10 cellular contexts compared by ENCODE assay signal in the genomic region with DNA sequence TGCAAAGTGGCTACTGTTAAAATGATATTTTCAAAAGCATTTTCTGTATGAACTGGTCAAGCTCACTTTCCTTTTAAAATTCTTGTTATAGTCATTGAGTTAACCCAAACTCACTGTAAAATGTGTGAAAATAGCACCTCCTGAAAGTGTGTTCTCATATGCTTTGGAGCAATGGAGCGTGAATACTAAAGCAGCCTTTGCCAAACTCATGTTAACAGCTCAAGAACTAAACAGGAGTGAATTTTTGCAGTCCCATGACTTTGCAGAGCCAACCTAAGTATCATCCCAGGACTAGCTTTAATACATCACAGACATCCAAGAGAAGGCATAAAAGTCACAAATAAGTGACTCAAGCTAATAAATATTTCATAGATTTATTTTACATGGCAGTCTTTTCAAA. TPM values are rescaled to one million over a fixed set of nuclear protein-coding genes. Genes with fewer than 3 reads are reported as not detected.
DNase-seq lines count a peak whose midpoint lies in the region; ATAC-seq, FAIRE-seq and TF ChIP-seq lines count a peak whose summit lies in the region.
"Had no signal": no experiment of that assay in that cellular context is flagged by ENCODE, and none has a peak within 500 bp of the region (broad histone marks: within the 10 kb centered on the region; RNA-seq: fewer than 3 reads in every experiment).

No MANE protein-coding gene starts in this region.

- H3K36me3 Mint-ChIP-seq in endodermal cell (ENCODE audit: low read depth): no peaks in the 10 kb centered on the region

- in situ Hi-C loops in HepG2 (cut with HindIII; ENCODE audit: extremely low pct_ligation_motif_present, low pct_unique_long_range_greater_than_20kb): no loop called here

- TF ChIP-seq EP300 in HepG2 (IDR thresholded peaks at IDR 0.05; ENCODE audit: low read depth in 2 of 2, low read length in 2 of 2): no peak
- TF ChIP-seq EP300 in HepG2 (CRISPR knock-in tag; IDR thresholded peaks at IDR 0.05; ENCODE audit: borderline replicate concordance): no peak

- H3K9ac ChIP-seq in HepG2 (ENCODE audit: insufficient read depth, low read depth, low read length) (no peak overlapping the region), endodermal cell (ENCODE audit: extremely low read depth, low read length, poor library complexity, severe bottlenecking) (peak overlapping the region; percentile 76)

- FAIRE-seq in HepG2 (lab: Jason Lieb, UNC): no peak

- peak overlapping the region; percentile 67; the same call in 1 of the 2 replicates for H3K4me2 ChIP-seq in HepG2 (ENCODE audit: low read depth, low read length)

- TF ChIP-seq POLR2A in HepG2 (IDR thresholded peaks at IDR 0.05; ENCODE audit: insufficient read depth in 1 of 2, low read depth in 2 of 2, low read length in 2 of 2) (no peak), right lobe of liver (IDR thresholded peaks at IDR 0.05) (no peak)

- no peaks in the 10 kb centered on the region for H3K27me3 Mint-ChIP-seq in endodermal cell (ENCODE audit: insufficient read depth)

- H3K9me3 Mint-ChIP-seq in endodermal cell: no peaks in the 10 kb centered on the region

- H3K27ac ChIP-seq in HepG2 (ENCODE audit: extremely low read length, insufficient read depth, low read length) (no peak overlapping the region), right lobe of liver (no peak overlapping the region), endodermal cell (ENCODE audit: low read depth, low read length) (no peak overlapping the region), upper lobe of right lung (no peak overlapping the region)

- POLR2A ChIA-PET in HepG2 (lab: Yijun Ruan, JAX): no interaction called here

- peaks cover 58% of the 10 kb centered on the region for H3K4me1 Mint-ChIP-seq in endodermal cell

- CTCF ChIA-PET in HepG2 (lab: Yijun Ruan, JAX; ENCODE audit: low intra/inter-chr PET ratio, low total read pairs): no interaction called here

- H3K27ac Mint-ChIP-seq in endodermal cell: no peak overlapping the region

- ATAC-seq in HepG2 (no peak), right lobe of liver (no peak), upper lobe of right lung (no peak), HG02981 (IDR thresholded peaks at IDR 0.05; ENCODE audit: unreplicated experiment) (no peak)

- H3K4me1 ChIP-seq in HepG2 (ENCODE audit: insufficient read depth, low read length): peaks cover 27% of the 10 kb centered on the region
- H3K4me1 ChIP-seq in right lobe of liver: no peaks in the 10 kb centered on the region
- no peaks in the 10 kb centered on the region for H3K4me1 ChIP-seq in endodermal cell (ENCODE audit: control insufficient read depth, insufficient read depth, low read length)
- H3K4me1 ChIP-seq in upper lobe of right lung: peaks cover 3% of the 10 kb centered on the region

- peak overlapping the region; percentile 97 for H3K4me3 Mint-ChIP-seq in endodermal cell

- no peaks in the 10 kb centered on the region for H3K36me3 ChIP-seq in HepG2 (replicated peaks in 1 of 2; ENCODE audit: control insufficient read depth in 1 of 2, insufficient read depth in 2 of 2, low read length in 2 of 2)
- no peaks in the 10 kb centered on the region for H3K36me3 ChIP-seq in right lobe of liver
- H3K36me3 ChIP-seq in endodermal cell (ENCODE audit: control insufficient read depth, insufficient read depth, low read length): no peaks in the 10 kb centered on the region
- H3K36me3 ChIP-seq in upper lobe of right lung: no peaks in the 10 kb centered on the region

- H3K9me3 ChIP-seq in HepG2 (ENCODE audit: low read length) (no peaks in the 10 kb centered on the region), right lobe of liver (no peaks in the 10 kb centered on the region), endodermal cell (ENCODE audit: control insufficient read depth, low read length) (no peaks in the 10 kb centered on the region), upper lobe of right lung (no peaks in the 10 kb centered on the region)

- intact Hi-C loops in HepG2 (cut with micrococcal nuclease; ENCODE audit: unreplicated experiment) (no loop called here), right lobe of liver (cut with DNase I) (no loop called here), upper lobe of right lung (cut with DNase I) (no loop called here)

- TF ChIP-seq CTCF in HepG2 (CRISPR knock-in tag; IDR thresholded peaks at IDR 0.05): no peak
- no peak for TF ChIP-seq CTCF in right lobe of liver (IDR thresholded peaks at IDR 0.05)
- TF ChIP-seq CTCF in endodermal cell (conservative IDR thresholded peaks at IDR 0.05): no peak
- TF ChIP-seq CTCF in upper lobe of right lung (IDR thresholded peaks at IDR 0.05): no peak

- no peak overlapping the region; a peak in 1 of 6 replicates for H3K4me3 ChIP-seq in HepG2 (replicated peaks in 1 of 3; ENCODE audit: insufficient read depth in 1 of 3, low read depth in 2 of 3, low read length in 3 of 3)
- no peak overlapping the region for H3K4me3 ChIP-seq in right lobe of liver
- H3K4me3 ChIP-seq in endodermal cell (ENCODE audit: low read length): peak overlapping the region; percentile 95
- H3K4me3 ChIP-seq in upper lobe of right lung: peak overlapping the region; percentile 64

- DNase-seq in HepG2 (ENCODE audit: low spot score): no peak
- DNase-seq in right lobe of liver: no peak
- peak; percentile 21 for DNase-seq in M059J (ENCODE audit: low read depth)
- DNase-seq in endodermal cell: no peak
- DNase-seq in upper lobe of right lung: no peak
- DNase-seq in NCI-H146 (lab: John Stamatoyannopoulos, UW): no peak
- no peak for DNase-seq in activated CD4-positive, CD25-positive, alpha-beta regulatory T cell treated with anti-CD3 and anti-CD28 coated beads, Interleukin-2, amount 50 U/mL, for 72 hours
- DNase-seq: hypothalamus, trophoblast cell had no signal

- no peaks in the 10 kb centered on the region for H4K20me1 ChIP-seq in HepG2 (ENCODE audit: insufficient read depth, low read length)

- H3K79me2 ChIP-seq in HepG2 (ENCODE audit: insufficient read depth, low read length): peaks cover 18% of the 10 kb centered on the region

- H2AFZ ChIP-seq in HepG2 (ENCODE audit: low read length): no peak overlapping the region

- 88% methylated on average over 1 of the region's 1 CpG for WGBS in HepG2 (ENCODE audit: low lambda C conversion rate)
- WGBS in right lobe of liver (ENCODE audit: insufficient coverage, low coverage, low lambda C conversion rate, missing lambda C conversion rate): 71% methylated on average over 1 of the region's 1 CpG
- WGBS in endodermal cell (ENCODE audit: insufficient coverage in 1 of 2, insufficient read length in 1 of 2), 2 experiments: 71% methylated on average over 1 of the region's 1 CpG; no CpG with 5 or more reads in 1 of the 2 experiments

- H3K27me3 ChIP-seq in HepG2 (ENCODE audit: control insufficient read depth in 1 of 2, insufficient read depth in 2 of 2, low read length in 2 of 2): no peaks in the 10 kb centered on the region
- no peaks in the 10 kb centered on the region for H3K27me3 ChIP-seq in right lobe of liver
- no peaks in the 10 kb centered on the region for H3K27me3 ChIP-seq in endodermal cell (ENCODE audit: control insufficient read depth, insufficient read depth, low read length, poor library complexity, severe bottlenecking)
- no peaks in the 10 kb centered on the region for H3K27me3 ChIP-seq in upper lobe of right lung

- TF ChIP-seq RAD21 in HepG2 (CRISPR knock-in tag; IDR thresholded peaks at IDR 0.05): no peak

- no TSS peak for BruUV-seq in HepG2 (replicated peaks; lab: Mats Ljungman, UMichigan)

RNA-seq across cellular contexts. Expression of a gene that starts 2.3 kb away (rescaled TPM):
- total RNA-seq in HepG2 (2016; rRNA removed; fragmentation: Illumina TruSeq; extraction: Trizol) (7.5 and 8.6 TPM in 2 replicates), right lobe of liver (1 to 10 TPM; 3.1 to 3.9 (median 3.4) TPM), endodermal cell (10 to 100 TPM; 26.8 to 62.2 TPM), upper lobe of right lung (6.1 TPM)
- total RNA-seq in HepG2 (2016; cell fraction: cytosol; rRNA removed; fragmentation: Illumina TruSeq; extraction: Trizol; ENCODE audit: low read depth): 1.1 and 1.5 TPM in 2 replicates
- 7.4 and 9.7 TPM in 2 replicates for total RNA-seq in HepG2 (2016; cell fraction: insoluble cytoplasmic fraction; rRNA removed; fragmentation: Illumina TruSeq; extraction: Trizol)
- total RNA-seq in HepG2 (2016; cell fraction: membrane; rRNA removed; fragmentation: Illumina TruSeq; extraction: Trizol): 3.4 and 4.0 TPM in 2 replicates
- total RNA-seq in HepG2 (2016; cell fraction: nucleus; rRNA removed; fragmentation: Illumina TruSeq; extraction: Trizol): 8.1 and 9.4 TPM in 2 replicates
- polyA plus RNA-seq in HepG2 (2011; rRNA removed): 1.8 and 3.1 TPM in 2 replicates
- 1.2 and 1.6 TPM in 2 replicates for polyA plus RNA-seq in HepG2 (2011; cell fraction: cytosol; rRNA removed)
- 1.7 and 2.0 TPM in 2 replicates for polyA plus RNA-seq in HepG2 (2011; cell fraction: nucleus; rRNA removed)
- polyA plus RNA-seq in HepG2 (2012): 1.7 and 2.6 TPM in 2 replicates
- 1.0 and 1.4 TPM in 2 replicates for polyA plus RNA-seq in HepG2 (2016; cell fraction: cytosol; fragmentation: Illumina TruSeq; extraction: Trizol; ENCODE audit: low read depth)
- polyA plus RNA-seq in HepG2 (2016; cell fraction: insoluble cytoplasmic fraction; fragmentation: Illumina TruSeq; extraction: Trizol; ENCODE audit: low read depth): 9.1 and 9.4 TPM in 2 replicates
- 2.3 and 2.6 TPM in 2 replicates for polyA plus RNA-seq in HepG2 (2016; cell fraction: membrane; fragmentation: Illumina TruSeq; extraction: Trizol; ENCODE audit: low read depth)
- polyA plus RNA-seq in HepG2 (2016; cell fraction: nucleus; fragmentation: Illumina TruSeq; extraction: Trizol; ENCODE audit: insufficient read depth, low read depth): 6.1 and 6.2 TPM in 2 replicates
- 6.0 and 12.4 TPM in 2 replicates for polyA minus RNA-seq in HepG2 (2011; rRNA and poly(A)+ RNA removed; ENCODE audit: low replicate concordance)
- polyA minus RNA-seq in HepG2 (2011; cell fraction: cytosol; rRNA and poly(A)+ RNA removed): 1.5 and 1.9 TPM in 2 replicates
- 10.1 and 13.5 TPM in 2 replicates for polyA minus RNA-seq in HepG2 (2011; cell fraction: nucleus; rRNA and poly(A)+ RNA removed)
- 18.5 and 29.5 TPM in 2 replicates for total RNA-seq in M059J (2014; rRNA removed; shearing (Covaris generic))
- 12.2 TPM for polyA plus RNA-seq in endodermal cell (2013, experiment 1 of 2)
- 12.2 TPM for polyA plus RNA-seq in endodermal cell (2013, experiment 2 of 2)

RNA-seq across cellular contexts. Expression of a gene that starts 43.1 kb away (rescaled TPM):
- total RNA-seq in HepG2 (2016; rRNA removed; fragmentation: Illumina TruSeq; extraction: Trizol) (0.02 and 0.15 TPM in 2 replicates), right lobe of liver (under 1 TPM in 4 of 6 experiments, not detected in 2; 0.09 to 0.29 (median 0.14) TPM), endodermal cell (under 1 TPM; 0.29 TPM), upper lobe of right lung (not detected)
- total RNA-seq in HepG2 (2016; cell fraction: cytosol; rRNA removed; fragmentation: Illumina TruSeq; extraction: Trizol; ENCODE audit: low read depth): not detected in 2 replicates
- total RNA-seq in HepG2 (2016; cell fraction: insoluble cytoplasmic fraction; rRNA removed; fragmentation: Illumina TruSeq; extraction: Trizol): 0.02 TPM in 1 of 2 replicates, not detected in the other
- total RNA-seq in HepG2 (2016; cell fraction: membrane; rRNA removed; fragmentation: Illumina TruSeq; extraction: Trizol): not detected in 2 replicates
- total RNA-seq in HepG2 (2016; cell fraction: nucleus; rRNA removed; fragmentation: Illumina TruSeq; extraction: Trizol): 0.06 TPM in 1 of 2 replicates, not detected in the other
- 0.01 TPM in 1 of 2 replicates, not detected in the other for polyA plus RNA-seq in HepG2 (2011; rRNA removed)
- polyA plus RNA-seq in HepG2 (2011; cell fraction: cytosol; rRNA removed): 0.01 TPM in 1 of 2 replicates, not detected in the other
- polyA plus RNA-seq in HepG2 (2011; cell fraction: nucleus; rRNA removed): not detected in 2 replicates
- polyA plus RNA-seq in HepG2 (2012): not detected in 2 replicates
- polyA plus RNA-seq in HepG2 (2016; cell fraction: cytosol; fragmentation: Illumina TruSeq; extraction: Trizol; ENCODE audit: low read depth): not detected in 2 replicates
- polyA plus RNA-seq in HepG2 (2016; cell fraction: insoluble cytoplasmic fraction; fragmentation: Illumina TruSeq; extraction: Trizol; ENCODE audit: low read depth): 0.04 TPM in 2 replicates
- 0.03 TPM in 1 of 2 replicates, not detected in the other for polyA plus RNA-seq in HepG2 (2016; cell fraction: membrane; fragmentation: Illumina TruSeq; extraction: Trizol; ENCODE audit: low read depth)
- 0.11 and 0.16 TPM in 2 replicates for polyA plus RNA-seq in HepG2 (2016; cell fraction: nucleus; fragmentation: Illumina TruSeq; extraction: Trizol; ENCODE audit: insufficient read depth, low read depth)
- polyA minus RNA-seq in HepG2 (2011; rRNA and poly(A)+ RNA removed; ENCODE audit: low replicate concordance): 0.02 TPM in 1 of 2 replicates, not detected in the other
- polyA minus RNA-seq in HepG2 (2011; cell fraction: cytosol; rRNA and poly(A)+ RNA removed): not detected in 2 replicates
- not detected in 2 replicates for polyA minus RNA-seq in HepG2 (2011; cell fraction: nucleus; rRNA and poly(A)+ RNA removed)
- 0.02 and 0.12 TPM in 2 replicates for total RNA-seq in M059J (2014; rRNA removed; shearing (Covaris generic))
- polyA plus RNA-seq in endodermal cell (2013, experiment 1 of 2): 0.68 TPM
- 0.41 TPM for polyA plus RNA-seq in endodermal cell (2013, experiment 2 of 2)

Comparison
In these comparisons a context has a peak if more than half of its experiments do, and no peak if none do; other contexts are left out.
1. H3K4me3 ChIP-seq: peak in endodermal cell (single experiment) and upper lobe of right lung (single experiment); none in HepG2 (0 of 3) and right lobe of liver (0 of 3).